1 cellular context compared by ENCODE assay signal in the genomic region with DNA sequence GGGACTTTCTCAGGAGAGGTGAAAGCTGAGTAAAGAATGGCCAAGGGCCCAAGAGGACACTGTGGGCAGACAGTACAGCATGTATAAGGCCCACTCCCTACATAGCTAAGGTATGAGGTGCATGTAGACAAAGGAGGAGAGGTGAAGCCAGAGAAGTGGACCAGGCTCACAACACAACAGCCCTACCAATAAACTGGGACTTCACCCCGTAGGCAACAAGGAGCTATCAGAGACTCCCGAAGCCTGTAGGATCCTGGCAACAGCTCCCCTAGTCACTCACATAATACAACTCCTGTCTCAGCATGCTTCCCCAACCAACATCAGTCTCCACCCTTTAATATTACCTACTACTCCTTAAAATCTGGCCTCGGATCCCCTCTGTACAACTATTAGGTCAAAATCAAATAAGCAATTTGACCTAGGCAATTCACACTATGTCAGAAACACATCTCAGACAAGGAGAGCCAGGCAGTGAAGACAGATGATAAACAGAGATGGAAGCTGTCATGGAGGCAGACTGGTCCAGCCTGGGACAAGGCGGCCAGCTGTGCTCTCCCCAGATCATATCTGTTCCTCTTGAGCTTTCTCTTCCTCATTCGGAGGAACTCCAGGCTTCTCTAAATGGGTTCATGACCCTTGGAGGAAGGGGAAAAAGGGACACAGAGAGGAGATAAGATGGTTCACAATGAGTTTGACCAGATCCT.
TF ChIP-seq lines count a peak whose summit lies in the region.

No MANE protein-coding gene starts in this region.

TF ChIP-seq in GM23338, 12 proteins besides CTCF, POLR2A, EP300 and RAD21 (continued from another document):
- TF ChIP-seq, protein P1, sequence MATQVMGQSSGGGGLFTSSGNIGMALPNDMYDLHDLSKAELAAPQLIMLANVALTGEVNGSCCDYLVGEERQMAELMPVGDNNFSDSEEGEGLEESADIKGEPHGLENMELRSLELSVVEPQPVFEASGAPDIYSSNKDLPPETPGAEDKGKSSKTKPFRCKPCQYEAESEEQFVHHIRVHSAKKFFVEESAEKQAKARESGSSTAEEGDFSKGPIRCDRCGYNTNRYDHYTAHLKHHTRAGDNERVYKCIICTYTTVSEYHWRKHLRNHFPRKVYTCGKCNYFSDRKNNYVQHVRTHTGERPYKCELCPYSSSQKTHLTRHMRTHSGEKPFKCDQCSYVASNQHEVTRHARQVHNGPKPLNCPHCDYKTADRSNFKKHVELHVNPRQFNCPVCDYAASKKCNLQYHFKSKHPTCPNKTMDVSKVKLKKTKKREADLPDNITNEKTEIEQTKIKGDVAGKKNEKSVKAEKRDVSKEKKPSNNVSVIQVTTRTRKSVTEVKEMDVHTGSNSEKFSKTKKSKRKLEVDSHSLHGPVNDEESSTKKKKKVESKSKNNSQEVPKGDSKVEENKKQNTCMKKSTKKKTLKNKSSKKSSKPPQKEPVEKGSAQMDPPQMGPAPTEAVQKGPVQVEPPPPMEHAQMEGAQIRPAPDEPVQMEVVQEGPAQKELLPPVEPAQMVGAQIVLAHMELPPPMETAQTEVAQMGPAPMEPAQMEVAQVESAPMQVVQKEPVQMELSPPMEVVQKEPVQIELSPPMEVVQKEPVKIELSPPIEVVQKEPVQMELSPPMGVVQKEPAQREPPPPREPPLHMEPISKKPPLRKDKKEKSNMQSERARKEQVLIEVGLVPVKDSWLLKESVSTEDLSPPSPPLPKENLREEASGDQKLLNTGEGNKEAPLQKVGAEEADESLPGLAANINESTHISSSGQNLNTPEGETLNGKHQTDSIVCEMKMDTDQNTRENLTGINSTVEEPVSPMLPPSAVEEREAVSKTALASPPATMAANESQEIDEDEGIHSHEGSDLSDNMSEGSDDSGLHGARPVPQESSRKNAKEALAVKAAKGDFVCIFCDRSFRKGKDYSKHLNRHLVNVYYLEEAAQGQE (IDR thresholded peaks at IDR 0.05; ENCODE audit: unreplicated experiment), result no peak
- no peak for TF ChIP-seq ZNF331 (CRISPR knock-in tag; IDR thresholded peaks at IDR 0.05; ENCODE audit: low read depth)
- no peak for TF ChIP-seq JUNB (IDR thresholded peaks at IDR 0.05; ENCODE audit: unreplicated experiment)
- TF ChIP-seq NANOG (IDR thresholded peaks at IDR 0.05; ENCODE audit: borderline replicate concordance), result no peak
- TF ChIP-seq STAT1 (IDR thresholded peaks at IDR 0.05; ENCODE audit: unreplicated experiment), result no peak
- no peak for TF ChIP-seq EZH2 (IDR thresholded peaks at IDR 0.05; ENCODE audit: low read depth, unreplicated experiment)
- TF ChIP-seq POLR2AphosphoS5 (IDR thresholded peaks at IDR 0.05; ENCODE audit: low read depth), result no peak
- TF ChIP-seq CREB1 (CRISPR knock-in tag; IDR thresholded peaks at IDR 0.05; ENCODE audit: low read depth), result no peak
- TF ChIP-seq, protein P2, sequence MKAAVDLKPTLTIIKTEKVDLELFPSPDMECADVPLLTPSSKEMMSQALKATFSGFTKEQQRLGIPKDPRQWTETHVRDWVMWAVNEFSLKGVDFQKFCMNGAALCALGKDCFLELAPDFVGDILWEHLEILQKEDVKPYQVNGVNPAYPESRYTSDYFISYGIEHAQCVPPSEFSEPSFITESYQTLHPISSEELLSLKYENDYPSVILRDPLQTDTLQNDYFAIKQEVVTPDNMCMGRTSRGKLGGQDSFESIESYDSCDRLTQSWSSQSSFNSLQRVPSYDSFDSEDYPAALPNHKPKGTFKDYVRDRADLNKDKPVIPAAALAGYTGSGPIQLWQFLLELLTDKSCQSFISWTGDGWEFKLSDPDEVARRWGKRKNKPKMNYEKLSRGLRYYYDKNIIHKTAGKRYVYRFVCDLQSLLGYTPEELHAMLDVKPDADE (IDR thresholded peaks at IDR 0.05), result no peak
TF ChIP-seq in GM23338: peak in this region for 0.
